ENCODE assay signal across 8 cellular contexts in genomic region chr15:84601555-84601838, GRCh38. TPM values are rescaled to one million over a fixed set of nuclear protein-coding genes. Genes with fewer than 3 reads are reported as not detected.
DNase-seq lines count a peak whose midpoint lies in the region; TF ChIP-seq lines count a peak whose summit lies in the region.

No MANE protein-coding gene starts in this region.

- H3K4me1 Mint-ChIP-seq in neural crest cell = peaks cover 52% of the 10 kb centered on the region

- H3K9me3 ChIP-seq in BE2C = no peaks in the 10 kb centered on the region
- no peaks in the 10 kb centered on the region for H3K9me3 ChIP-seq in effector memory CD4-positive, alpha-beta T cell (ENCODE audit: control insufficient read depth, low read length)

- H3K27me3 ChIP-seq in BE2C = no peaks in the 10 kb centered on the region
- no peaks in the 10 kb centered on the region for H3K27me3 ChIP-seq in effector memory CD4-positive, alpha-beta T cell (replicated peaks; ENCODE audit: control insufficient read depth, insufficient read depth, low read length, poor library complexity, severe bottlenecking)

- no peak for TF ChIP-seq CTCF in BE2C (IDR thresholded peaks at IDR 0.05; ENCODE audit: low read depth, low read length)
- no peak for TF ChIP-seq CTCF in LNCaP clone FGC (IDR thresholded peaks at IDR 0.05; ENCODE audit: control insufficient read depth, extremely low read depth, insufficient read depth)
- no peak for TF ChIP-seq CTCF in neural crest cell (conservative IDR thresholded peaks at IDR 0.05)

- H3K9me3 Mint-ChIP-seq in neural crest cell = no peaks in the 10 kb centered on the region

- no peak overlapping the region for H3K27ac Mint-ChIP-seq in neural crest cell (ENCODE audit: unreplicated experiment)

- H3K4me3 Mint-ChIP-seq in neural crest cell = peak overlapping the region; percentile 93

- peaks cover 7% of the 10 kb centered on the region for H3K27me3 Mint-ChIP-seq in neural crest cell (ENCODE audit: low read depth)

- peaks cover 10% of the 10 kb centered on the region for H3K36me3 Mint-ChIP-seq in neural crest cell (ENCODE audit: low read depth)

- peaks cover 24% of the 10 kb centered on the region for H3K36me3 ChIP-seq in BE2C
- H3K36me3 ChIP-seq in effector memory CD4-positive, alpha-beta T cell (ENCODE audit: control insufficient read depth, insufficient read depth, low read length) = no peaks in the 10 kb centered on the region

- peak overlapping the region; percentile 56 for H3K27ac ChIP-seq in effector memory CD4-positive, alpha-beta T cell (ENCODE audit: insufficient read depth, low read length, poor library complexity, severe bottlenecking)

- DNase-seq in BE2C = no peak
- no peak for DNase-seq in LNCaP clone FGC (ENCODE audit: low read depth)
- DNase-seq in effector memory CD4-positive, alpha-beta T cell = no peak
- DNase-seq in neural crest cell (ENCODE audit: low read depth, low spot score) = no peak
- DNase-seq in DMS153 (lab: John Stamatoyannopoulos, UW) = no peak
- DNase-seq in NOMO-1 treated with DMSO at 0.1 percent for 48 hours (lab: John Stamatoyannopoulos, UW; ENCODE audit: unreplicated experiment) = no peak
- no peak for DNase-seq in CD1c-positive myeloid dendritic cell (ENCODE audit: extremely low spot score)
- DNase-seq in C1 segment of cervical spinal cord (lab: John Stamatoyannopoulos, UW) = no peak

- peak overlapping the region; percentile 94 for H3K4me3 ChIP-seq in BE2C (ENCODE audit: low read depth, low read length)
- H3K4me3 ChIP-seq in LNCaP clone FGC (ENCODE audit: low read depth, low read length) = peak overlapping the region; percentile 79
- H3K4me3 ChIP-seq in effector memory CD4-positive, alpha-beta T cell (ENCODE audit: insufficient read depth, low read depth, low read length, poor library complexity, severe bottlenecking) = peak overlapping the region; percentile 79

- H3K4me1 ChIP-seq in BE2C = no peaks in the 10 kb centered on the region
- peaks cover 33% of the 10 kb centered on the region for H3K4me1 ChIP-seq in effector memory CD4-positive, alpha-beta T cell (ENCODE audit: control insufficient read depth, insufficient read depth, low read length, poor library complexity, severe bottlenecking)

RNA-seq across cellular contexts. Expression of gene ZSCAN2, which starts 0.7 kb away (rescaled TPM):
- polyA plus RNA-seq in BE2C (2012; ENCODE audit: insufficient read depth, insufficient read length, low read depth) = 24.2 TPM
- 21.1 and 21.7 TPM in 2 replicates for total RNA-seq in neural crest cell

RNA-seq across cellular contexts. Expression of gene WDR73, which starts 52.6 kb away (rescaled TPM):
- polyA plus RNA-seq in BE2C (2012; ENCODE audit: insufficient read depth, insufficient read length, low read depth) = 37.9 TPM
- total RNA-seq in neural crest cell = 47.1 and 53.2 TPM in 2 replicates

RNA-seq across cellular contexts. Expression of gene NMB, which starts 56.5 kb away (rescaled TPM):
- polyA plus RNA-seq in BE2C (2012; ENCODE audit: insufficient read depth, insufficient read length, low read depth) = 6.4 TPM
- total RNA-seq in neural crest cell = 4.0 and 4.9 TPM in 2 replicates
